Comparison of ENCODE assay signal across 12 cellular contexts in genomic region chr1:162905759-162906158, GRCh38. TPM values are rescaled to one million over a fixed set of nuclear protein-coding genes. Genes with fewer than 3 reads are reported as not detected.
DNase-seq lines count a peak whose midpoint lies in the region; ATAC-seq, FAIRE-seq and TF ChIP-seq lines count a peak whose summit lies in the region.
"Had no signal": no experiment of that assay in that cellular context is flagged by ENCODE, and none has a peak within 500 bp of the region (broad histone marks: within the 10 kb centered on the region; RNA-seq: fewer than 3 reads in every experiment).

No MANE protein-coding gene starts in this region.

- H3K36me3 ChIP-seq in esophagus (ENCODE audit: control insufficient read depth in 2 of 2, insufficient read depth in 2 of 2, low read length in 1 of 2): no peaks in the 10 kb centered on the region
- H3K36me3 ChIP-seq: SJCRH30 had no signal

- no peaks in the 10 kb centered on the region for H3K27me3 ChIP-seq in esophagus (ENCODE audit: control insufficient read depth in 1 of 2, insufficient read depth in 2 of 2, low read length in 2 of 2)
- no peaks in the 10 kb centered on the region for H3K27me3 ChIP-seq in CD4-positive, alpha-beta T cell (ENCODE audit: control insufficient read depth, insufficient read depth, low read length)

- H3K4me1 ChIP-seq in esophagus (ENCODE audit: control insufficient read depth in 2 of 2, insufficient read depth in 2 of 2, low read length in 1 of 2): peaks cover 0 to 4% of the 10 kb centered on the region in 2 donors
- H3K4me1 ChIP-seq: SJCRH30 had no signal

- DNase-seq in GM03348 (ENCODE audit: low spot score): peak; percentile 46
- DNase-seq in NCI-H774 (lab: John Stamatoyannopoulos, UW): peak; percentile 70
- DNase-seq in renal cortical epithelial cell (ENCODE audit: low read depth): peak; percentile 94
- DNase-seq in NK-92 treated with Interleukin-12 subunit alpha and Interleukin-12 subunit beta, amount 100 ng/mL, for 24 hours (lab: John Stamatoyannopoulos, UW): no peak
- DNase-seq in T-helper 1 cell: no peak
- DNase-seq in CD4-positive, alpha-beta T cell: no peak
- DNase-seq in GM19239 (ENCODE audit: insufficient read length, low spot score): no peak
- DNase-seq: NCI-H1092 treated with DMSO at 0.1 percent for 48 hours; SJCRH30; stimulated activated CD8-positive, alpha-beta memory T cell treated with anti-CD3 and anti-CD28 coated beads, Interleukin-4, amount 100 ng/mL, for 48 hours had no signal

- CTCF ChIA-PET in CD4-positive, alpha-beta T cell (lab: Charles Lee): no interaction called here

- ATAC-seq in CD4-positive, alpha-beta T cell (ENCODE audit: poor library complexity): no peak

- POLR2A ChIA-PET in CD4-positive, alpha-beta T cell (lab: Charles Lee): no interaction called here

- no peaks in the 10 kb centered on the region for H3K9me3 Mint-ChIP-seq in CD4-positive, alpha-beta T cell
- H3K9me3 Mint-ChIP-seq: central memory CD8-positive, alpha-beta T cell had no signal

- no peaks in the 10 kb centered on the region for H3K4me1 Mint-ChIP-seq in CD4-positive, alpha-beta T cell (ENCODE audit: low read depth)
- H3K4me1 Mint-ChIP-seq: central memory CD8-positive, alpha-beta T cell had no signal

- H3K4me3 ChIP-seq in esophagus (ENCODE audit: low read depth in 1 of 2, low read length in 2 of 2): no peak overlapping the region
- H3K4me3 ChIP-seq: SJCRH30 had no signal

- intact Hi-C loops in CD4-positive, alpha-beta T cell (cut with DNase I, micrococcal nuclease): no loop called here

- peak overlapping the region; percentile 42 to 57 for H3K27ac ChIP-seq in esophagus (ENCODE audit: low read depth in 2 of 2, low read length in 1 of 2)
- no peak overlapping the region for H3K27ac ChIP-seq in CD4-positive, alpha-beta T cell (ENCODE audit: low read depth, low read length)
- H3K27ac ChIP-seq: SJCRH30 had no signal

- no peaks in the 10 kb centered on the region for H3K36me3 Mint-ChIP-seq in CD4-positive, alpha-beta T cell (ENCODE audit: low read depth)

- no peak for FAIRE-seq in GM19239 (lab: Jason Lieb, UNC)

- H3K4me3 Mint-ChIP-seq in CD4-positive, alpha-beta T cell: no peak overlapping the region
- H3K4me3 Mint-ChIP-seq: central memory CD8-positive, alpha-beta T cell had no signal

- no peak overlapping the region for H3K27ac Mint-ChIP-seq in CD4-positive, alpha-beta T cell

- TF ChIP-seq CTCF in CD4-positive, alpha-beta T cell (IDR thresholded peaks at IDR 0.05): no peak

- H3K27me3 Mint-ChIP-seq in CD4-positive, alpha-beta T cell: no peaks in the 10 kb centered on the region

- H3K9me3 ChIP-seq in esophagus (ENCODE audit: control insufficient read depth in 2 of 2, insufficient read depth in 1 of 2, low read depth in 1 of 2, low read length in 1 of 2): no peaks in the 10 kb centered on the region
- no peaks in the 10 kb centered on the region for H3K9me3 ChIP-seq in CD4-positive, alpha-beta T cell (ENCODE audit: control insufficient read depth, low read length)
- H3K9me3 ChIP-seq: SJCRH30 had no signal

RNA-seq across cellular contexts. Expression of gene CCDC190, which starts 44.8 kb away (rescaled TPM):
- polyA plus RNA-seq in esophagus: 1 to 10 TPM; 1.5 to 5.8 TPM
- not detected in 2 replicates for total RNA-seq in renal cortical epithelial cell
- total RNA-seq in CD4-positive, alpha-beta T cell: not detected
- total RNA-seq: SJCRH30 had no signal

Comparison
In these comparisons a context has a peak if more than half of its experiments do, and no peak if none do; other contexts are left out.
1. DNase-seq: peak in GM03348 (single experiment), NCI-H774 (single experiment) and renal cortical epithelial cell (single experiment); none in NK-92 treated with Interleukin-12 subunit alpha and Interleukin-12 subunit beta, amount 100 ng/mL, for 24 hours (single experiment), T-helper 1 cell (0 of 5), CD4-positive, alpha-beta T cell (0 of 10) and GM19239 (single experiment).